ENCODE assay signal across 8 cellular contexts in the genomic region with DNA sequence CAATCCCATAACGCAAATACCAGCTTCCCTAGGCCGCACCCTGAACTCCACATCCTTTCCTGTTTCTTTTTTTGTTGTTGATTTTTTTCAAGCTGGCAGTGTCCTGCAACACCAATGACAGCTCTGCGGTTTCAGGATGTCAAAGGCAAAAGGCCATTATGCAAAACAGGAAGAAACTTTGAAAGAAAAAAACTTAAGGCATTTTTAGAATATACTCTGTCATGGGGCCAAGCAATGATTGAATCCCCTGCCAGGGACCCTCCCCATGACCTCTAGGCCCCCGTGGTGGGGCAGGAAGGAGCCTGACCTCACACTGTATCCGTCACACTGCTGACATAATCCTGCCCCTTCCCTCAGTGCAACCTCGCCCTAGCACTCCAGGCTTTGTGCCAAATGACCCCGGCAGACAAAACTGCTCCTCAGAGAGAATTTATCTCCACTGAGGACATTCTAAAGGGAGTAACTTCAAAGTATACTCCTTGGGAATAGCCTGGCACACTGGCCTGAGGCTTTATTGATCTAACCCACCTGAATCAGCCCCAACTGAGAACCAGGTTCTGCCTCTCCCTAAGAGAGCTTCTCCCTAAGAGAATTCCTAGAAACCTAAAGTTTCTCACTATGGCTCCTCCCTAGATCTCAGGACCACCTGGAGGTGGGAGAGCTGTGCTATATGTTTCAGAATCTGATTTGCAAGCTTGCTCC. TPM values are rescaled to one million over a fixed set of nuclear protein-coding genes. Genes with fewer than 3 reads are reported as not detected.
DNase-seq lines count a peak whose midpoint lies in the region; ATAC-seq and TF ChIP-seq lines count a peak whose summit lies in the region.

No MANE protein-coding gene starts in this region.

- peak overlapping the region; percentile 79 for H3K27ac ChIP-seq in MM.1S (ENCODE audit: low read length)

- no peaks in the 10 kb centered on the region for H3K9me3 ChIP-seq in MM.1S (replicated peaks; ENCODE audit: insufficient read depth, low read length)

- no peaks in the 10 kb centered on the region for H3K9me2 ChIP-seq in MM.1S (replicated peaks; ENCODE audit: insufficient read depth, low read length)

- no peak for TF ChIP-seq CTCF in MM.1S (IDR thresholded peaks at IDR 0.05; ENCODE audit: low read length)

- peak; percentile 42 for ATAC-seq in activated naive CD8-positive, alpha-beta T cell treated with anti-CD3 and anti-CD28 coated beads, Interleukin-2, amount 50 U/mL, for 24 hours

- peak overlapping the region; percentile 57 for H3K9ac ChIP-seq in MM.1S (ENCODE audit: low read length)

- H3K4me2 ChIP-seq in MM.1S (ENCODE audit: low read depth, low read length): peak overlapping the region; percentile 79

- H3K4me3 Mint-ChIP-seq in activated CD4-positive, alpha-beta T cell treated with anti-CD3 and anti-CD28 coated beads, Interleukin-2, amount 10 ng/mL, durations not matched to agents 24 days and 14 days: peak overlapping the region; percentile 77
- peak overlapping the region; percentile 47 for H3K4me3 Mint-ChIP-seq in activated naive CD8-positive, alpha-beta T cell treated with anti-CD3 and anti-CD28 coated beads, Interleukin-2, amount 50 U/mL, for 24 hours
- peak overlapping the region; percentile 70 for H3K4me3 Mint-ChIP-seq in stimulated activated naive CD8-positive, alpha-beta T cell treated with anti-CD3 and anti-CD28 coated beads, Interleukin-15, Interleukin-2, amounts not matched to agents 100 ng/mL and 50 ng/mL, for 24 hours

- intact Hi-C loops in activated CD4-positive, alpha-beta T cell treated with anti-CD3 and anti-CD28 coated beads, Interleukin-2, amount 10 ng/mL, durations not matched to agents 24 days and 14 days (cut with micrococcal nuclease): loop anchor here (1.0 to 2.0 kb wide), 2 partner anchors 8 to 28 kb away; a partner anchor contains a TSS

- no peaks in the 10 kb centered on the region for H3K9me3 Mint-ChIP-seq in activated CD4-positive, alpha-beta T cell treated with anti-CD3 and anti-CD28 coated beads, Interleukin-2, amount 10 ng/mL, durations not matched to agents 24 days and 14 days
- no peaks in the 10 kb centered on the region for H3K9me3 Mint-ChIP-seq in activated naive CD8-positive, alpha-beta T cell treated with anti-CD3 and anti-CD28 coated beads, Interleukin-2, amount 50 U/mL, for 24 hours
- H3K9me3 Mint-ChIP-seq in stimulated activated naive CD8-positive, alpha-beta T cell treated with anti-CD3 and anti-CD28 coated beads, Interleukin-15, Interleukin-2, amounts not matched to agents 100 ng/mL and 50 ng/mL, for 24 hours: no peaks in the 10 kb centered on the region

- H3K4me1 ChIP-seq in MM.1S (ENCODE audit: low read length): peaks cover 63% of the 10 kb centered on the region

- peaks cover 33% of the 10 kb centered on the region for H3F3A ChIP-seq in MM.1S (ENCODE audit: insufficient read depth, low read length)

- no peak overlapping the region for H2AFZ ChIP-seq in MM.1S (ENCODE audit: low read length)

- peak; percentile 81 for DNase-seq in activated CD4-positive, alpha-beta T cell treated with anti-CD3 and anti-CD28 coated beads, Interleukin-2, amount 10 ng/mL, durations not matched to agents 24 days and 14 days
- DNase-seq in activated CD4-positive, alpha-beta T cell treated with anti-CD3 and anti-CD28 coated beads for 48 hours: no peak
- DNase-seq in MM.1S: peak; percentile 65
- DNase-seq in activated naive CD8-positive, alpha-beta T cell treated with anti-CD3 and anti-CD28 coated beads, Interleukin-2, amount 50 U/mL, for 24 hours: peak; percentile 47
- DNase-seq in kidney tubule cell (ENCODE audit: low spot score): peak; percentile 58
- no peak for DNase-seq in stimulated activated CD8-positive, alpha-beta memory T cell treated with anti-CD3 and anti-CD28 coated beads, Interleukin-4, amount 100 ng/mL, for 48 hours
- DNase-seq in germinal center (ENCODE audit: low spot score): no peak

- H4K20me1 ChIP-seq in MM.1S (ENCODE audit: insufficient read depth, low read length): no peaks in the 10 kb centered on the region

- H3K36me3 ChIP-seq in MM.1S (replicated peaks; ENCODE audit: insufficient read depth, low read length): no peaks in the 10 kb centered on the region

- peak overlapping the region; percentile 96 for H3K27ac Mint-ChIP-seq in activated CD4-positive, alpha-beta T cell treated with anti-CD3 and anti-CD28 coated beads, Interleukin-2, amount 10 ng/mL, durations not matched to agents 24 days and 14 days
- peak overlapping the region; percentile 90 for H3K27ac Mint-ChIP-seq in activated naive CD8-positive, alpha-beta T cell treated with anti-CD3 and anti-CD28 coated beads, Interleukin-2, amount 50 U/mL, for 24 hours
- peak overlapping the region; percentile 98 for H3K27ac Mint-ChIP-seq in stimulated activated naive CD8-positive, alpha-beta T cell treated with anti-CD3 and anti-CD28 coated beads, Interleukin-15, Interleukin-2, amounts not matched to agents 100 ng/mL and 50 ng/mL, for 24 hours

- peak overlapping the region; percentile 23 for H3K4me3 ChIP-seq in MM.1S (ENCODE audit: low read length)

- peaks cover 13% of the 10 kb centered on the region for H3K36me3 Mint-ChIP-seq in activated CD4-positive, alpha-beta T cell treated with anti-CD3 and anti-CD28 coated beads, Interleukin-2, amount 10 ng/mL, durations not matched to agents 24 days and 14 days (ENCODE audit: low read depth)
- H3K36me3 Mint-ChIP-seq in activated naive CD8-positive, alpha-beta T cell treated with anti-CD3 and anti-CD28 coated beads, Interleukin-2, amount 50 U/mL, for 24 hours (ENCODE audit: low read depth): peaks cover 5% of the 10 kb centered on the region
- peaks cover 16% of the 10 kb centered on the region for H3K36me3 Mint-ChIP-seq in stimulated activated naive CD8-positive, alpha-beta T cell treated with anti-CD3 and anti-CD28 coated beads, Interleukin-15, Interleukin-2, amounts not matched to agents 100 ng/mL and 50 ng/mL, for 24 hours (ENCODE audit: low read depth)

- H3K4me1 Mint-ChIP-seq in activated CD4-positive, alpha-beta T cell treated with anti-CD3 and anti-CD28 coated beads, Interleukin-2, amount 10 ng/mL, durations not matched to agents 24 days and 14 days: peaks cover 84% of the 10 kb centered on the region
- peaks cover 95% of the 10 kb centered on the region for H3K4me1 Mint-ChIP-seq in activated naive CD8-positive, alpha-beta T cell treated with anti-CD3 and anti-CD28 coated beads, Interleukin-2, amount 50 U/mL, for 24 hours
- peaks cover 100% of the 10 kb centered on the region for H3K4me1 Mint-ChIP-seq in stimulated activated naive CD8-positive, alpha-beta T cell treated with anti-CD3 and anti-CD28 coated beads, Interleukin-15, Interleukin-2, amounts not matched to agents 100 ng/mL and 50 ng/mL, for 24 hours (ENCODE audit: low read depth)

- H3K27me3 Mint-ChIP-seq in activated CD4-positive, alpha-beta T cell treated with anti-CD3 and anti-CD28 coated beads, Interleukin-2, amount 10 ng/mL, durations not matched to agents 24 days and 14 days: no peaks in the 10 kb centered on the region
- H3K27me3 Mint-ChIP-seq in activated naive CD8-positive, alpha-beta T cell treated with anti-CD3 and anti-CD28 coated beads, Interleukin-2, amount 50 U/mL, for 24 hours: no peaks in the 10 kb centered on the region
- no peaks in the 10 kb centered on the region for H3K27me3 Mint-ChIP-seq in stimulated activated naive CD8-positive, alpha-beta T cell treated with anti-CD3 and anti-CD28 coated beads, Interleukin-15, Interleukin-2, amounts not matched to agents 100 ng/mL and 50 ng/mL, for 24 hours

- H3K79me2 ChIP-seq in MM.1S (ENCODE audit: low read length): peaks cover 100% of the 10 kb centered on the region

- no peaks in the 10 kb centered on the region for H3K27me3 ChIP-seq in MM.1S (replicated peaks; ENCODE audit: insufficient read depth, low read length)

RNA-seq across cellular contexts. Expression of a gene that starts 7.9 kb away (rescaled TPM):
- total RNA-seq in activated CD4-positive, alpha-beta T cell treated with anti-CD3 and anti-CD28 coated beads, Interleukin-2, amount 10 ng/mL, durations not matched to agents 24 days and 14 days: 53.8 and 55.7 TPM in 2 replicates

Comparison
In these comparisons a context has a peak if more than half of its experiments do, and no peak if none do; other contexts are left out.
1. DNase-seq: peak in activated CD4-positive, alpha-beta T cell treated with anti-CD3 and anti-CD28 coated beads, Interleukin-2, amount 10 ng/mL, durations not matched to agents 24 days and 14 days (single experiment), MM.1S (single experiment), activated naive CD8-positive, alpha-beta T cell treated with anti-CD3 and anti-CD28 coated beads, Interleukin-2, amount 50 U/mL, for 24 hours (single experiment) and kidney tubule cell (single experiment); none in activated CD4-positive, alpha-beta T cell treated with anti-CD3 and anti-CD28 coated beads for 48 hours (single experiment), stimulated activated CD8-positive, alpha-beta memory T cell treated with anti-CD3 and anti-CD28 coated beads, Interleukin-4, amount 100 ng/mL, for 48 hours (single experiment) and germinal center (single experiment).
2. Peak in every context shown above with its lines, with median percentiles within 50 percentile points of each other: H3K27ac Mint-ChIP-seq and H3K4me3 Mint-ChIP-seq.